In the genomic region with DNA sequence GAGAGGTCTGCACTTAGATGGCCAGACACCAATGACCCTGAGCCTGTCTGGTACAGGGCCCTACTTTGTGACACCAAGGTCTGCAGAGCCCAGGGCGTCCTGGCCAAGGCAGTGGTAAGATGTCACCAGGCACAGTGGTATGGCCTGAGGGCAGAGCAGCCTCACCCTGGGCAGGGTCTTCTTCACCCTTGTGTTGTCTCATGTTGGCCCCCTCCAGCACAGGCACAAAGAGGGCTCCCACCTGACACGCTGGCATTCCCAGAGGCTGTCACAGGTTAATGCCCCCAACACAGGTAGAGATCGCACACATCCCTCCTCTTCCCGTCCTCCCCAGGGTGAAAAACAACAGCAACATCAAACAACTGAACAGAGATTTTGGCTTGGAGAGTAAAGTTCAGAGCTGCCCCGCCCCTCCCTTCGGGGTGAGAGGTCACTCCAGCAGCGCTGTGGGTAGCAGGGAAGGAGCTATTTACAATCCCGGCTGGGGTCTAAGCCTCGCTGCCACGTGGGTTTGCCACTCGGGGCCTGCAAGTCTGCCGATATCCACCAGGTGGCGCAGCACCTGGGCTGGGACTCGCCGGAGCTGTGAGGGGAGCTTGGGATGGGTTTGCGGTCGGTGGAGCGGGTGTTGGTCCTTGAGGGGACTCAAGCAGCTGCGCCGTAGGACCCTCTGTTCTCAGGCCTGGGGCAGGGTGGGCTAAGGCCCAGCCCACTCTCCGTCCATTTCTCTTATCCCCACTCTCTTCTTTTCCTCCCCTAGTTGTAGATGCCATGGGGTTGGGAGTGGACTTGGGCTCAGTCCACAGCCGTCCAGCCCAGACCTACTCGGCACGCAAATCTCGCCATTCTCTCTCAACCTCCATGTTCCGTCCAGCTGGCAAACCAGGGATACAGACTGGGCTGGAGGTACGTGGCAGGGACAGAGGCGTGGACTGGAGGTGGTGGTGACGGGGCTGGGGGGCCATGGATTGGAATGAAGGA, we compare ENCODE assay signal across 8 cellular contexts. TPM values are rescaled to one million over a fixed set of nuclear protein-coding genes. Genes with fewer than 3 reads are reported as not detected.
DNase-seq lines count a peak whose midpoint lies in the region; ATAC-seq and TF ChIP-seq lines count a peak whose summit lies in the region.

No MANE protein-coding gene starts in this region.

- peak overlapping the region; percentile 27 for H3K4me2 ChIP-seq in Loucy (ENCODE audit: low read depth, low read length, poor library complexity, severe bottlenecking)

- H3K4me3 ChIP-seq in Loucy (ENCODE audit: low read length, poor library complexity, severe bottlenecking) (no peak overlapping the region), gastroesophageal sphincter (no peak overlapping the region), tibial artery (no peak overlapping the region)

- H3K27me3 Mint-ChIP-seq in osteocyte (ENCODE audit: unreplicated experiment), result peaks cover 8% of the 10 kb centered on the region

- no peaks in the 10 kb centered on the region for H3K9me2 ChIP-seq in Loucy (replicated peaks; ENCODE audit: low read depth, low read length)

- peaks cover 22% of the 10 kb centered on the region for H3K4me1 Mint-ChIP-seq in osteocyte (ENCODE audit: unreplicated experiment)

- H2AFZ ChIP-seq in Loucy (ENCODE audit: low read length), result peak overlapping the region; percentile 83

- H3F3A ChIP-seq in Loucy (ENCODE audit: low read depth), result 0 out of 2 replicates have a peak, but pooled peaks cover 2% of the 10 kb centered on the region

- intact Hi-C loops in tibial artery (cut with DNase I; ENCODE audit: low total_unique reads), result loop anchor here (2.0 to 5.0 kb wide), 2 partner anchors 36 to 75 kb away; partner anchors contain the start of gene EFNA1

- DNase-seq in DMS79 treated with DMSO at 0.1 percent for 48 hours (lab: John Stamatoyannopoulos, UW) (peak; percentile 62), SHP77 treated with DMSO at 0.1 percent for 48 hours (lab: John Stamatoyannopoulos, UW) (peak; percentile 81), activated gamma-delta T cell (lab: John Stamatoyannopoulos, UW) (peak; percentile 50), osteocyte (ENCODE audit: extremely low spot score, unreplicated experiment) (peak; percentile 95), tibial artery (peak; percentile 64 to 82)

- H3K27ac ChIP-seq in gastroesophageal sphincter, result peak overlapping the region in 1 of 4 donors; percentile 9
- no peak overlapping the region for H3K27ac ChIP-seq in tibial artery

- H3K9ac ChIP-seq in Loucy (ENCODE audit: low read depth, low read length, poor library complexity, severe bottlenecking), result no peak overlapping the region

- no peak for TF ChIP-seq POLR2A in gastroesophageal sphincter (IDR thresholded peaks at IDR 0.05)

- ATAC-seq in gastroesophageal sphincter (peak; percentile 65), HG03469 (IDR thresholded peaks at IDR 0.05; ENCODE audit: unreplicated experiment) (no peak)

- WGBS in gastroesophageal sphincter (ENCODE audit: low coverage in 1 of 2), 2 donors, result 15 to 30% methylated on average over 4 to 6 of the region's 29 CpGs

- TF ChIP-seq CTCF in Loucy (conservative IDR thresholded peaks at IDR 0.05; ENCODE audit: low read length), result peak; percentile 95
- TF ChIP-seq CTCF in gastroesophageal sphincter (IDR thresholded peaks at IDR 0.05), result peak; percentile 97 to 99 (median 98)
- peak; percentile 97 for TF ChIP-seq CTCF in osteocyte (IDR thresholded peaks at IDR 0.05)
- peak; percentile 93 to 99 for TF ChIP-seq CTCF in tibial artery (IDR thresholded peaks at IDR 0.05)

- no peaks in the 10 kb centered on the region for H3K9me3 Mint-ChIP-seq in osteocyte (ENCODE audit: unreplicated experiment)

- H3K36me3 ChIP-seq in Loucy (ENCODE audit: insufficient read depth, low read length) (no peaks in the 10 kb centered on the region), gastroesophageal sphincter (no peaks in the 10 kb centered on the region), tibial artery (no peaks in the 10 kb centered on the region)

- peaks cover 6% of the 10 kb centered on the region; the same call in 1 of the 2 replicates for H3K79me2 ChIP-seq in Loucy (ENCODE audit: insufficient read depth, low read length)

- H3K27me3 ChIP-seq in Loucy (ENCODE audit: insufficient read depth, low read length, poor library complexity, severe bottlenecking), result no peaks in the 10 kb centered on the region
- H3K27me3 ChIP-seq in gastroesophageal sphincter, result no peaks in the 10 kb centered on the region
- peaks cover 0 to 4% of the 10 kb centered on the region in 2 donors for H3K27me3 ChIP-seq in tibial artery

- H3K9me3 ChIP-seq in Loucy (ENCODE audit: insufficient read depth, low read depth, low read length) (no peaks in the 10 kb centered on the region), gastroesophageal sphincter (no peaks in the 10 kb centered on the region), tibial artery (no peaks in the 10 kb centered on the region)

- H3K4me1 ChIP-seq in Loucy (ENCODE audit: insufficient read depth, low read length, poor library complexity, severe bottlenecking), result peaks cover 12% of the 10 kb centered on the region
- peaks cover 0 to 41% (median 21%) of the 10 kb centered on the region in 3 donors for H3K4me1 ChIP-seq in gastroesophageal sphincter
- peaks cover 0 to 24% (median 14%) of the 10 kb centered on the region in 4 donors for H3K4me1 ChIP-seq in tibial artery

- H3K27ac Mint-ChIP-seq in osteocyte (ENCODE audit: unreplicated experiment), result no peak overlapping the region

- H4K20me1 ChIP-seq in Loucy (ENCODE audit: insufficient read depth, low read length, poor library complexity, severe bottlenecking), result no peaks in the 10 kb centered on the region

- no peak for TF ChIP-seq EP300 in gastroesophageal sphincter (IDR thresholded peaks at IDR 0.05)

- H3K36me3 Mint-ChIP-seq in osteocyte (ENCODE audit: unreplicated experiment), result no peaks in the 10 kb centered on the region

- no peak overlapping the region for H3K4me3 Mint-ChIP-seq in osteocyte (ENCODE audit: unreplicated experiment)

RNA-seq across cellular contexts. Expression of gene EFNA3, which starts 12.7 kb away (rescaled TPM):
- total RNA-seq in gastroesophageal sphincter (under 1 TPM in 2 of 4 donors, not detected in 2; 0.27 to 0.77 TPM), osteocyte (2.1 and 2.9 TPM in 2 replicates)

RNA-seq across cellular contexts. Expression of gene EFNA4, which starts 27.8 kb away (rescaled TPM):
- total RNA-seq in gastroesophageal sphincter (1 to 10 TPM in 3 of 4 donors, under 1 TPM in 1; 0.81 to 5.8 (median 2.3) TPM), osteocyte (10.1 and 12.4 TPM in 2 replicates)

RNA-seq across cellular contexts. Expression of gene EFNA1, which starts 36.3 kb away (rescaled TPM):
- total RNA-seq in gastroesophageal sphincter (10 to 100 TPM; 13.1 to 25.8 (median 16.1) TPM), osteocyte (29.3 and 31.3 TPM in 2 replicates)

RNA-seq across cellular contexts. Expression of gene ADAM15, which starts 40.2 kb away (rescaled TPM):
- 100 to 1,000 TPM in 2 of 4 donors, 10 to 100 TPM in 2; 65.4 to 115 (median 100.0) TPM for total RNA-seq in gastroesophageal sphincter
- 88.4 and 89.4 TPM in 2 replicates for total RNA-seq in osteocyte

RNA-seq across cellular contexts. Expression of gene SLC50A1, which starts 44.3 kb away (rescaled TPM):
- total RNA-seq in gastroesophageal sphincter (10 to 100 TPM; 12.5 to 16.8 (median 13.9) TPM), osteocyte (26.5 and 26.6 TPM in 2 replicates)
